Comparison of ENCODE assay signal across 8 cellular contexts in the genomic region with DNA sequence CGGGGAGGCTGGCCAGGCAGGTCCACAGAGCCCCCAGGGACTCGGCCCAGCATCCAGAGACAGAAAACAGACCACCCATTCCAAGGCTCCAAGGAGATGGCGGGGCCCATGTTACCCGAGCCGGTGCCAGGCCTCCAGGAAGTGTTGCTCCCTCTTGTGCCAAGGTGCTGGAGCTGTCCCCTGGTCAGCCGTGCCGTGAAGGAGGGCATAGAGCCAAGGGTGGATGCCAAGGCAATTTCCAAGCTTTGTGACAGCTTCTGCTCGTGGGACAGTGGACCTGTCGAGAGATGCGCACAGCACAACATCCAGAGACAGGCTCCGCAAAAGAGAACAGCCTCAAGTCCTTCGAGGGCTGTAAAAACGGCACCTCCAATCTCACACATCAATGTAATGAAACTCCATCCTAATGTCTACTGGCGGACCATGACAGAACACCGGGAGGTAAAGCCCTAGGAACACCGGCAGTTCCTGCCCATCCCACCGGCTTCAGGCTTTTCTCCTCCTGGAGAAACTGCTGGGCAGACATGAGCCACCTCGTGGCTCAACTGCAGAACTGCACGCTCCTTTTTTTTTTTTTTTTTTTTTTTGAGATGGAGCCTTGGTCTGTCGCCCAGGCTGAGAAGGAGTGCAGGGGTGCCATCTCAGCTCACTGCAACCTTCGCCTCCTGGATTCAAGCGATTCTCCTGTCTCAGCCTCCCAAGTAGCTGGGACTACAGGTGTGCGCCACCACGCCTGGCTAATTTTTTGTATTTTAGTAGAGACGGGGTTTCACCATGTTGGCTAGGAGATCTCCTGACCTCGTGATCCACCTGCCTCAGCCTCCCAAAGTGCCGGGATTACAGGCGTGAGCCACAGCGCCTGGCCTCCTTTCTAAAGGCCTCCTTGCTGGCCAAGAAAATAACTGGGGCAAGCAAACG. TPM values are rescaled to one million over a fixed set of nuclear protein-coding genes. Genes with fewer than 3 reads are reported as not detected.
DNase-seq lines count a peak whose midpoint lies in the region; ATAC-seq, FAIRE-seq and TF ChIP-seq lines count a peak whose summit lies in the region.

No MANE protein-coding gene starts in this region.

- FAIRE-seq in A204.1 (lab: Jason Lieb, UNC) = peak; percentile 55

- peaks cover 53 to 56% of the 10 kb centered on the region in 2 experiments for H3K4me1 ChIP-seq in neutrophil (ENCODE audit: control insufficient read depth in 1 of 2, insufficient read depth in 1 of 2, low read depth in 1 of 2, low read length in 1 of 2)

- TF ChIP-seq CTCF in NB4 (IDR thresholded peaks at IDR 0.05; ENCODE audit: low read depth, low read length) (peak; percentile 82), WERI-Rb-1 (IDR thresholded peaks at IDR 0.05; ENCODE audit: low read depth, low read length) (peak; percentile 78), fibroblast of pulmonary artery (IDR thresholded peaks at IDR 0.05; ENCODE audit: low read length, missing control alignments) (peak; percentile 75), neutrophil (IDR thresholded peaks at IDR 0.05) (peak; percentile 60)

- TF ChIP-seq POLR2A in NB4 (IDR thresholded peaks at IDR 0.05; ENCODE audit: extremely low read depth, insufficient read length) = no peak

- DNase-seq in Daoy (ENCODE audit: low read depth) (peak; percentile 45), NB4 (ENCODE audit: low read depth) (peak; percentile 52), WERI-Rb-1 (peak; percentile 56), fibroblast of pulmonary artery (ENCODE audit: low read depth) (peak; percentile 66)

- ATAC-seq in GM21423 (IDR thresholded peaks at IDR 0.05; ENCODE audit: unreplicated experiment) = no peak
- ATAC-seq in HG03457 (IDR thresholded peaks at IDR 0.05; ENCODE audit: unreplicated experiment) = no peak

- H3K36me3 ChIP-seq in WERI-Rb-1 = no peaks in the 10 kb centered on the region
- H3K36me3 ChIP-seq in neutrophil = peaks cover 10% of the 10 kb centered on the region

- H3K27me3 ChIP-seq in WERI-Rb-1 (ENCODE audit: insufficient read depth, low read depth, severe bottlenecking) = no peaks in the 10 kb centered on the region
- no peaks in the 10 kb centered on the region for H3K27me3 ChIP-seq in neutrophil

- H3K4me3 ChIP-seq in NB4 (ENCODE audit: low read depth, low read length) (no peak overlapping the region), WERI-Rb-1 (ENCODE audit: low read depth, low read length) (no peak overlapping the region), fibroblast of pulmonary artery (replicated peaks; ENCODE audit: low read depth, low read length) (no peak overlapping the region), neutrophil (ENCODE audit: low read depth in 1 of 2, low read length in 1 of 2) (no peak overlapping the region)

- H3K9me3 ChIP-seq in WERI-Rb-1 (ENCODE audit: severe bottlenecking) (no peaks in the 10 kb centered on the region), neutrophil (no peaks in the 10 kb centered on the region)

- H3K27ac ChIP-seq in WERI-Rb-1 (no peak overlapping the region), neutrophil (peak overlapping the region; percentile 38)

RNA-seq across cellular contexts. Expression of a gene that starts 30.9 kb away (rescaled TPM):
- total RNA-seq in Daoy (2014; rRNA removed; shearing (Covaris generic)) = not detected in 2 replicates

RNA-seq across cellular contexts. Expression of a gene that starts 44.0 kb away (rescaled TPM):
- not detected in 2 replicates for total RNA-seq in Daoy (2014; rRNA removed; shearing (Covaris generic))

RNA-seq across cellular contexts. Expression of a gene that starts 44.2 kb away (rescaled TPM):
- total RNA-seq in Daoy (2014; rRNA removed; shearing (Covaris generic)) = 16.9 and 18.8 TPM in 2 replicates

RNA-seq across cellular contexts. Expression of a gene that starts 44.2 kb away (rescaled TPM):
- 2.0 and 3.0 TPM in 2 replicates for total RNA-seq in Daoy (2014; rRNA removed; shearing (Covaris generic))

RNA-seq across cellular contexts. Expression of a gene that starts 57.9 kb away (rescaled TPM):
- total RNA-seq in Daoy (2014; rRNA removed; shearing (Covaris generic)) = 1.1 and 3.2 TPM in 2 replicates
